Comparison of ENCODE assay signal across 1 cellular context in genomic region chr6:2943564-2943955, GRCh38.
TF ChIP-seq lines count a peak whose summit lies in the region.

No MANE protein-coding gene starts in this region.

TF ChIP-seq in HepG2, 621 proteins besides CTCF, POLR2A, EP300 and RAD21:
- no peak for TF ChIP-seq ZNF317 (CRISPR knock-in tag; IDR thresholded peaks at IDR 0.05)
- no peak for TF ChIP-seq SKI (IDR thresholded peaks at IDR 0.05; ENCODE audit: partially characterized antibody)
